15 cellular contexts compared by ENCODE assay signal in genomic region chr9:108374606-108375005, GRCh38.
DNase-seq lines count a peak whose midpoint lies in the region; ATAC-seq and TF ChIP-seq lines count a peak whose summit lies in the region.
"Had no signal": no experiment of that assay in that cellular context is flagged by ENCODE, and none has a peak within 500 bp of the region (broad histone marks: within the 10 kb centered on the region; RNA-seq: fewer than 3 reads in every experiment).

No MANE protein-coding gene starts in this region.

- H3K4me1 ChIP-seq in RWPE2 (ENCODE audit: insufficient read depth, poor library complexity, severe bottlenecking), result no peaks in the 10 kb centered on the region

- DNase-seq in M059J (ENCODE audit: low read depth), result peak; percentile 75
- DNase-seq in RWPE2 (ENCODE audit: low spot score), result no peak
- DNase-seq in fibroblast of the aortic adventitia (ENCODE audit: low read depth), result peak; percentile 1
- DNase-seq in renal cortical epithelial cell (ENCODE audit: low read depth), result peak; percentile 28
- DNase-seq in NCI-H524 treated with DMSO at 0.1 percent for 48 hours (lab: John Stamatoyannopoulos, UW), result no peak
- DNase-seq in NCI-H526 treated with DMSO at 0.1 percent for 48 hours (lab: John Stamatoyannopoulos, UW), result no peak
- DNase-seq in DMS 273 treated with DMSO at 0.1 percent for 48 hours (lab: John Stamatoyannopoulos, UW), result no peak
- DNase-seq: Caco-2, H7, MV-4-11, NCI-H1417 treated with DMSO at 0.1 percent for 48 hours, NCI-H1930, NCI-H446, NCI-H774 had no signal

- H3K36me3 ChIP-seq in RWPE2 (ENCODE audit: low read depth), result no peaks in the 10 kb centered on the region

- H3K9me3 ChIP-seq in RWPE2 (ENCODE audit: severe bottlenecking), result no peaks in the 10 kb centered on the region

- H3K4me3 ChIP-seq in RWPE2 (ENCODE audit: severe bottlenecking), result no peak overlapping the region
- H3K4me3 ChIP-seq in fibroblast of the aortic adventitia (ENCODE audit: low read depth, low read length), result no peak overlapping the region

- no peak for TF ChIP-seq CTCF in RWPE2 (IDR thresholded peaks at IDR 0.05; ENCODE audit: poor library complexity, severe bottlenecking)
- no peak for TF ChIP-seq CTCF in fibroblast of the aortic adventitia (IDR thresholded peaks at IDR 0.05; ENCODE audit: insufficient read depth, low read length)

- ATAC-seq in RWPE2 (ENCODE audit: low read depth), result peak; percentile 59
- ATAC-seq: Right ventricle myocardium inferior had no signal

- H3K27ac ChIP-seq in RWPE2 (ENCODE audit: poor library complexity, severe bottlenecking), result no peak overlapping the region

- H3K27me3 ChIP-seq in RWPE2 (ENCODE audit: insufficient read depth, poor library complexity, severe bottlenecking), result no peaks in the 10 kb centered on the region

Comparison
In these comparisons a context has a peak if more than half of its experiments do, and no peak if none do; other contexts are left out.
1. DNase-seq: peak in M059J (single experiment), fibroblast of the aortic adventitia (single experiment) and renal cortical epithelial cell (single experiment); none in RWPE2 (single experiment), NCI-H524 treated with DMSO at 0.1 percent for 48 hours (single experiment), NCI-H526 treated with DMSO at 0.1 percent for 48 hours (single experiment) and DMS 273 treated with DMSO at 0.1 percent for 48 hours (single experiment).